ENCODE assay signal across 1 cellular context in the genomic region with DNA sequence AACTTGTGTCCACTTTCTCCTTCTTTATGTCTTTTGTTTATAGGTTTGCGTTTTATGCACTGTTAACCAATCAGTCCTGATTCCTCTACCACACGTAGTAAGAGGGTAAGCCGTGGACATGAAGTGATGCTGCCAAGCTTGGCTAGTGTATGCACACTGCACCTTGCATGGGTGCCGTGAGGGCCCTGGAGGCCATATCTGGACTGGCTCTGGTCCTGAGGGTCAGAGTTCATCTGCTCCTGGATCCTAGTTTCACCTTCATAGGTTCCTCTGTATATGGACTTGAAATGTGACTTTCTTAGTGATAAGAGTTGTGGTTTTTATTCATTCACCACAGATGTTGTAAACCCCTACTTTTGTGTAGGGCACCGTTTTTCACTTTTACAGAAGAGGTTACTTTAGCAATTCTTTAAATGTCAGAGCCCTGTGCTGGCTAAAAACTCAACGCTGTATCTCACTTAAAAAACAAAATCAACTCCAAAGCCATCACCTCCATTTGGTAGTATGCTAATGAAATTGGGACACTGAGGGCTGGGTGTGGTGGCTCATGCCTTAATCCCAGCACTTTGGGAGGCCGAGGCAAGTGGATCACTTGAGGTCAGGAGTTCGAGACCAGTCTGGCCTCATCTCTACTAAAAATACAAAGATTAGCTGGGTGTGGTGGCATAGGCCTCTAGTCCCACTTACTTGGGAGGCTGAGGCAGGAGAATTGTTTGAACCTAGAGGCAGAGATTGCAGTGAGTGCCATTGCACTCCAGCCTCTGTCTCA.
A peak's percentile ranks its signal among the peaks of the same experiment; 100 is the strongest.
TF ChIP-seq lines count a peak whose summit lies in the region.

No MANE protein-coding gene starts in this region.

TF ChIP-seq in GM12878, 131 proteins besides CTCF, POLR2A, EP300 and RAD21 (continued from another document):
- TF ChIP-seq, protein P1, sequence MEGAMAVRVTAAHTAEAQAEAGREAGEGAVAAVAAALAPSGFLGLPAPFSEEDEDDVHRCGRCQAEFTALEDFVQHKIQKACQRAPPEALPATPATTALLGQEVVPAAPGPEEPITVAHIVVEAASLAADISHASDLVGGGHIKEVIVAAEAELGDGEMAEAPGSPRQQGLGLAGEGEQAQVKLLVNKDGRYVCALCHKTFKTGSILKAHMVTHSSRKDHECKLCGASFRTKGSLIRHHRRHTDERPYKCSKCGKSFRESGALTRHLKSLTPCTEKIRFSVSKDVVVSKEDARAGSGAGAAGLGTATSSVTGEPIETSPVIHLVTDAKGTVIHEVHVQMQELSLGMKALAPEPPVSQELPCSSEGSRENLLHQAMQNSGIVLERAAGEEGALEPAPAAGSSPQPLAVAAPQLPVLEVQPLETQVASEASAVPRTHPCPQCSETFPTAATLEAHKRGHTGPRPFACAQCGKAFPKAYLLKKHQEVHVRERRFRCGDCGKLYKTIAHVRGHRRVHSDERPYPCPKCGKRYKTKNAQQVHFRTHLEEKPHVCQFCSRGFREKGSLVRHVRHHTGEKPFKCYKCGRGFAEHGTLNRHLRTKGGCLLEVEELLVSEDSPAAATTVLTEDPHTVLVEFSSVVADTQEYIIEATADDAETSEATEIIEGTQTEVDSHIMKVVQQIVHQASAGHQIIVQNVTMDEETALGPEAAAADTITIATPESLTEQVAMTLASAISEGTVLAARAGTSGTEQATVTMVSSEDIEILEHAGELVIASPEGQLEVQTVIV (IDR thresholded peaks at IDR 0.05; ENCODE audit: borderline replicate concordance, partially characterized antibody) = no peak
- TF ChIP-seq MEF2B (IDR thresholded peaks at IDR 0.05; ENCODE audit: partially characterized antibody, poor library complexity, severe bottlenecking) (no peak), SIN3A (IDR thresholded peaks at IDR 0.05; ENCODE audit: low read depth, low read length) (no peak), NR2C1 (IDR thresholded peaks at IDR 0.05) (peak; percentile 42), ZNF384 (IDR thresholded peaks at IDR 0.05; ENCODE audit: borderline replicate concordance, low read depth, low read length) (no peak), NRF1 (conservative IDR thresholded peaks at IDR 0.05; ENCODE audit: low read depth, low read length) (no peak), GATAD2B (conservative IDR thresholded peaks at IDR 0.05; ENCODE audit: low read depth) (peak; percentile 54; the same call in 1 of the 2 replicates), SMARCA5 (IDR thresholded peaks at IDR 0.05) (peak; percentile 54), SPI1 (IDR thresholded peaks at IDR 0.05; ENCODE audit: borderline replicate concordance, insufficient read depth, low read depth, low read length) (no peak), WRNIP1 (IDR thresholded peaks at IDR 0.05; ENCODE audit: borderline replicate concordance, low read depth, low read length) (no peak), DPF2 (IDR thresholded peaks at IDR 0.05) (0 out of 2 replicates have a peak, but pooled peaks have one; percentile 53), BMI1 (IDR thresholded peaks at IDR 0.05; ENCODE audit: borderline replicate concordance) (no peak), ZBED1 (IDR thresholded peaks at IDR 0.05; ENCODE audit: borderline replicate concordance) (no peak), STAT3 (IDR thresholded peaks at IDR 0.05; ENCODE audit: low read depth, low read length) (no peak), HDGF (IDR thresholded peaks at IDR 0.05) (no peak), IKZF2 (IDR thresholded peaks at IDR 0.05) (0 out of 4 replicates have a peak, but pooled peaks of 1 of the 2 experiments have one; percentile 9), MXI1 (IDR thresholded peaks at IDR 0.05; ENCODE audit: low read depth, low read length) (no peak), RUNX3 (IDR thresholded peaks at IDR 0.05; ENCODE audit: low read length) (peak; percentile 64), IKZF1 (conservative IDR thresholded peaks at IDR 0.05) (0 out of 2 replicates have a peak, but pooled peaks have one; percentile 36), BCL11A (IDR thresholded peaks at IDR 0.05; ENCODE audit: low read depth, low read length) (no peak), MTA3 (IDR thresholded peaks at IDR 0.05; ENCODE audit: borderline replicate concordance, low read length) (no peak), POLR2AphosphoS5 (IDR thresholded peaks at IDR 0.05; ENCODE audit: low read length) (0 out of 2 replicates have a peak, but pooled peaks have one; percentile 25), SMAD5 (IDR thresholded peaks at IDR 0.05; ENCODE audit: low read depth) (no peak)
- TF ChIP-seq, protein P2, sequence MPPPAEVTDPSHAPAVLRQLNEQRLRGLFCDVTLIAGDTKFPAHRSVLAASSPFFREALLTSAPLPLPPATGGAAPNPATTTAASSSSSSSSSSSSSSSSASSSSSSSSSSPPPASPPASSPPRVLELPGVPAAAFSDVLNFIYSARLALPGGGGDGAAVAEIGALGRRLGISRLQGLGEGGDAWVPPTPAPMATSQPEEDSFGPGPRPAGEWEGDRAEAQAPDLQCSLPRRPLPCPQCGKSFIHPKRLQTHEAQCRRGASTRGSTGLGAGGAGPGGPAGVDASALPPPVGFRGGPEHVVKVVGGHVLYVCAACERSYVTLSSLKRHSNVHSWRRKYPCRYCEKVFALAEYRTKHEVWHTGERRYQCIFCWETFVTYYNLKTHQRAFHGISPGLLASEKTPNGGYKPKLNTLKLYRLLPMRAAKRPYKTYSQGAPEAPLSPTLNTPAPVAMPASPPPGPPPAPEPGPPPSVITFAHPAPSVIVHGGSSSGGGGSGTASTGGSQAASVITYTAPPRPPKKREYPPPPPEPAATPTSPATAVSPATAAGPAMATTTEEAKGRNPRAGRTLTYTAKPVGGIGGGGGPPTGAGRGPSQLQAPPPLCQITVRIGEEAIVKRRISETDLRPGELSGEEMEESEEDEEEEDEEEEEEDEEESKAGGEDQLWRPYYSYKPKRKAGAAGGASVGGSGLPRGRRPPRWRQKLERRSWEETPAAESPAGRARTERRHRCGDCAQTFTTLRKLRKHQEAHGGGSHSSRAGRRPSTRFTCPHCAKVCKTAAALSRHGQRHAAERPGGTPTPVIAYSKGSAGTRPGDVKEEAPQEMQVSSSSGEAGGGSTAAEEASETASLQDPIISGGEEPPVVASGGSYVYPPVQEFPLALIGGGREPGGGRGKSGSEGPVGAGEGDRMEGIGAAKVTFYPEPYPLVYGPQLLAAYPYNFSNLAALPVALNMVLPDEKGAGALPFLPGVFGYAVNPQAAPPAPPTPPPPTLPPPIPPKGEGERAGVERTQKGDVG (CRISPR knock-in tag; IDR thresholded peaks at IDR 0.05) = no peak
- TF ChIP-seq, protein P3, sequence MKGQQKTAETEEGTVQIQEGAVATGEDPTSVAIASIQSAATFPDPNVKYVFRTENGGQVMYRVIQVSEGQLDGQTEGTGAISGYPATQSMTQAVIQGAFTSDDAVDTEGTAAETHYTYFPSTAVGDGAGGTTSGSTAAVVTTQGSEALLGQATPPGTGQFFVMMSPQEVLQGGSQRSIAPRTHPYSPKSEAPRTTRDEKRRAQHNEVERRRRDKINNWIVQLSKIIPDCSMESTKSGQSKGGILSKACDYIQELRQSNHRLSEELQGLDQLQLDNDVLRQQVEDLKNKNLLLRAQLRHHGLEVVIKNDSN (IDR thresholded peaks at IDR 0.05; ENCODE audit: borderline replicate concordance, extremely low read length, insufficient read depth, low read depth, low read length) = no peak
- TF ChIP-seq, protein P4, sequence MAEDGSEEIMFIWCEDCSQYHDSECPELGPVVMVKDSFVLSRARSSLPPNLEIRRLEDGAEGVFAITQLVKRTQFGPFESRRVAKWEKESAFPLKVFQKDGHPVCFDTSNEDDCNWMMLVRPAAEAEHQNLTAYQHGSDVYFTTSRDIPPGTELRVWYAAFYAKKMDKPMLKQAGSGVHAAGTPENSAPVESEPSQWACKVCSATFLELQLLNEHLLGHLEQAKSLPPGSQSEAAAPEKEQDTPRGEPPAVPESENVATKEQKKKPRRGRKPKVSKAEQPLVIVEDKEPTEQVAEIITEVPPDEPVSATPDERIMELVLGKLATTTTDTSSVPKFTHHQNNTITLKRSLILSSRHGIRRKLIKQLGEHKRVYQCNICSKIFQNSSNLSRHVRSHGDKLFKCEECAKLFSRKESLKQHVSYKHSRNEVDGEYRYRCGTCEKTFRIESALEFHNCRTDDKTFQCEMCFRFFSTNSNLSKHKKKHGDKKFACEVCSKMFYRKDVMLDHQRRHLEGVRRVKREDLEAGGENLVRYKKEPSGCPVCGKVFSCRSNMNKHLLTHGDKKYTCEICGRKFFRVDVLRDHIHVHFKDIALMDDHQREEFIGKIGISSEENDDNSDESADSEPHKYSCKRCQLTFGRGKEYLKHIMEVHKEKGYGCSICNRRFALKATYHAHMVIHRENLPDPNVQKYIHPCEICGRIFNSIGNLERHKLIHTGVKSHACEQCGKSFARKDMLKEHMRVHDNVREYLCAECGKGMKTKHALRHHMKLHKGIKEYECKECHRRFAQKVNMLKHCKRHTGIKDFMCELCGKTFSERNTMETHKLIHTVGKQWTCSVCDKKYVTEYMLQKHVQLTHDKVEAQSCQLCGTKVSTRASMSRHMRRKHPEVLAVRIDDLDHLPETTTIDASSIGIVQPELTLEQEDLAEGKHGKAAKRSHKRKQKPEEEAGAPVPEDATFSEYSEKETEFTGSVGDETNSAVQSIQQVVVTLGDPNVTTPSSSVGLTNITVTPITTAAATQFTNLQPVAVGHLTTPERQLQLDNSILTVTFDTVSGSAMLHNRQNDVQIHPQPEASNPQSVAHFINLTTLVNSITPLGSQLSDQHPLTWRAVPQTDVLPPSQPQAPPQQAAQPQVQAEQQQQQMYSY (CRISPR knock-in tag; IDR thresholded peaks at IDR 0.05) = no peak
TF ChIP-seq in GM12878: peak in this region for 8.
